7 cellular contexts compared by ENCODE assay signal in the genomic region with DNA sequence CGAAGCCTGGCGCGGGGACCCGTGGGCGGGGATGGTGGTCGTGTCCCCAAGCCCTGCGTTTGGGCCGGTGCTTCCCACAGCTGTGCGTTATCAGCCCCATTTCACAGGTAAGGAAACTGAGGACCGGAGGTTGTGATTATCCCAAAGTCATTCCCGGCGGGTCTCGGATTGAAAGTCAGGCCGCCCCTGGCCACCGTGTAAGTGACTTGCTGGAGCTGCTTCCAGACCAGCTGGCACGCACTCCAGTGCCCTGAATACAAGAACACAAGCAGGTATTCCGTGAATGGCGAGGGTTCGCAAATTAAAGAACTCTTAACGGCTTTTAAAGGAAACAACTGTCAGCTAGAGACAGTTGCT. TPM values are rescaled to one million over a fixed set of nuclear protein-coding genes. Genes with fewer than 3 reads are reported as not detected.
A peak's percentile ranks its signal among the peaks of the same experiment; 100 is the strongest.
DNase-seq lines count a peak whose midpoint lies in the region; ATAC-seq, FAIRE-seq and TF ChIP-seq lines count a peak whose summit lies in the region.

No MANE protein-coding gene starts in this region.

- H3K27ac ChIP-seq in cingulate gyrus (ENCODE audit: low read depth, low read length) = peak overlapping the region; percentile 95
- peak overlapping the region; percentile 94 for H3K27ac ChIP-seq in mesendoderm (ENCODE audit: low read depth, low read length)

- peak; percentile 37 for DNase-seq in GM10248 (ENCODE audit: extremely low spot score)
- peak; percentile 52 for DNase-seq in NB4 (ENCODE audit: low read depth)
- DNase-seq in mesendoderm = no peak
- peak; percentile 16 for DNase-seq in urothelium cell line (ENCODE audit: low spot score)
- DNase-seq in GM03348 (ENCODE audit: low spot score) = no peak

- H4K5ac ChIP-seq in mesendoderm (ENCODE audit: low read length) = no peak overlapping the region

- no peaks in the 10 kb centered on the region for H3K4me1 ChIP-seq in mesendoderm (ENCODE audit: control insufficient read depth, low read depth, low read length)

- no peak overlapping the region for H4K8ac ChIP-seq in mesendoderm (ENCODE audit: low read depth, low read length)

- H3K27me3 ChIP-seq in mesendoderm (ENCODE audit: insufficient read depth, low read length, poor library complexity) = no peaks in the 10 kb centered on the region

- H3K56ac ChIP-seq in mesendoderm (ENCODE audit: low read length) = peak overlapping the region; percentile 97

- no peak overlapping the region for H2BK15ac ChIP-seq in mesendoderm (replicated peaks; ENCODE audit: low read depth)

- H3K4me3 ChIP-seq in NB4 (ENCODE audit: low read depth, low read length) (peak overlapping the region; percentile 75), mesendoderm (ENCODE audit: low read length) (peak overlapping the region; percentile 80)

- CTCF ChIA-PET in GM10248 (lab: Yijun Ruan, JAX) = no interaction called here

- peaks cover 16% of the 10 kb centered on the region for H3K79me2 ChIP-seq in mesendoderm (ENCODE audit: control insufficient read depth, insufficient read depth, low read length)

- peaks cover 1% of the 10 kb centered on the region for H3K79me1 ChIP-seq in mesendoderm (ENCODE audit: low read length)

- no peak overlapping the region for H3K4ac ChIP-seq in mesendoderm (ENCODE audit: low read depth, low read length)

- ATAC-seq in GM21619 (IDR thresholded peaks at IDR 0.05; ENCODE audit: unreplicated experiment) = peak; percentile 17

- peak overlapping the region; percentile 99 for H3K23ac ChIP-seq in mesendoderm (ENCODE audit: low read length)

- H3K18ac ChIP-seq in mesendoderm (ENCODE audit: low read length) = peak overlapping the region; percentile 94

- no peak for FAIRE-seq in urothelium cell line (lab: Jason Lieb, UNC)

- peak overlapping the region; percentile 79 for H3K4me2 ChIP-seq in mesendoderm (ENCODE audit: low read length)

- TF ChIP-seq POLR2A in NB4 (IDR thresholded peaks at IDR 0.05; ENCODE audit: extremely low read depth, insufficient read length) = no peak

- WGBS in mesendoderm (ENCODE audit: extremely low coverage, insufficient coverage, low lambda C conversion rate) = no CpG with 5 or more reads among the region's 20 CpGs

- H2BK5ac ChIP-seq in mesendoderm (ENCODE audit: low read length) = peak overlapping the region; percentile 82

- H3K9ac ChIP-seq in mesendoderm (ENCODE audit: low read length) = peak overlapping the region; percentile 95

- POLR2A ChIA-PET in GM10248 (lab: Yijun Ruan, JAX) = no interaction called here

- TF ChIP-seq CTCF in GM10248 (IDR thresholded peaks at IDR 0.05; ENCODE audit: control extremely low read depth, extremely low read depth, low read depth, missing control alignments) (no peak), NB4 (IDR thresholded peaks at IDR 0.05; ENCODE audit: low read depth, low read length) (no peak)

- H3K36me3 ChIP-seq in mesendoderm (ENCODE audit: control insufficient read depth, insufficient read depth, low read length) = no peaks in the 10 kb centered on the region

- no peak overlapping the region for H2AK5ac ChIP-seq in mesendoderm (ENCODE audit: low read length)

- H2BK120ac ChIP-seq in mesendoderm (ENCODE audit: low read depth, low read length) = no peak overlapping the region

RNA-seq across cellular contexts. Expression of a gene that starts 0.7 kb away (rescaled TPM):
- 14.5 TPM for polyA plus RNA-seq in mesendoderm (2013, experiment 1 of 2)
- polyA plus RNA-seq in mesendoderm (2013, experiment 2 of 2) = 14.4 TPM

RNA-seq across cellular contexts. Expression of a gene that starts 46.5 kb away (rescaled TPM):
- polyA plus RNA-seq in mesendoderm (2013, experiment 1 of 2) = 69.2 TPM
- polyA plus RNA-seq in mesendoderm (2013, experiment 2 of 2) = 75.6 TPM

Comparison
In these comparisons a context has a peak if more than half of its experiments do, and no peak if none do; other contexts are left out.
1. DNase-seq: peak in GM10248 (single experiment), NB4 (single experiment) and urothelium cell line (single experiment); none in mesendoderm (single experiment) and GM03348 (single experiment).